In the genomic region with DNA sequence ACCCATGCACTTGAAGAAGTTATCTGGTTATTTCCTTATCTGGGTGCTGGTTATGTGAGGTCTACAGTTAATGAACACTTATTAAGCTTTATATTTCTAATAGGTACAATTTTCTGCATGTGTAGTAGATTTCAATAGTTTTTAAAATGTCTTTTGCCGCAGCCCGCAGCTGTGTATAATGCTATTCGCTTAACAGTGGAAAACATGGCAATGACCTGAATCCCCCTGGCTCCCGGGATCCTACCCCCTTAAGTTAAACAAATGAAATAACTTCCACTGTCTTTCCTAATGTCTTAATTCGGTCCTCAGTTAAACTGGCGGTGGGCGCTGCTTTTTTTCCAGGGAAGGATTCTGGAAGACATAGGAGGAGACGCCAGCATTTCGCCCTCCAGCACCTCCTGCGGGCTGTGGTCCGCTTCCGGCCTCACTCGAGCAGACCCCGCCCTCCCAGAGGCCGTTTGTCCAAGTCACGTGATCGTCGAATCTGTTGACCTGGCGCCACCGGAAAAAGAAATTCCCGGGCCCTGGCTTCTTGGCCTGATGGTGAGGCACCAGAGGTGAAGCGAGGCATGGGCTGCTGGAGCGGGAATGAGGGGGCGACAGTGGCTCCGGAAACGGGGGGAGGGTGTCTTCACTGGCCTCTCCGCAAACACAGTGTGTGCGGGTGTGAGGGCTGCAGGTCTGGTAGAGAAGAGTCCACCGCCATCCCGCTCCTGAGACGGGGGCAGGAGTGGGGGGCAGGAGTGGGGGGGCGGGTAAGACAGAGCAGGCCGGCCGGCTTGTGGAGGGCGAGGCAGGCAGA, we compare ENCODE assay signal across 1 cellular context.
TF ChIP-seq lines count a peak whose summit lies in the region.

No MANE protein-coding gene starts in this region.

TF ChIP-seq in GM12878, 131 proteins besides CTCF, POLR2A, EP300 and RAD21 (continued from another document and continues in another):
- TF ChIP-seq, protein P1, sequence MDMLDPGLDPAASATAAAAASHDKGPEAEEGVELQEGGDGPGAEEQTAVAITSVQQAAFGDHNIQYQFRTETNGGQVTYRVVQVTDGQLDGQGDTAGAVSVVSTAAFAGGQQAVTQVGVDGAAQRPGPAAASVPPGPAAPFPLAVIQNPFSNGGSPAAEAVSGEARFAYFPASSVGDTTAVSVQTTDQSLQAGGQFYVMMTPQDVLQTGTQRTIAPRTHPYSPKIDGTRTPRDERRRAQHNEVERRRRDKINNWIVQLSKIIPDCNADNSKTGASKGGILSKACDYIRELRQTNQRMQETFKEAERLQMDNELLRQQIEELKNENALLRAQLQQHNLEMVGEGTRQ (IDR thresholded peaks at IDR 0.05; ENCODE audit: borderline replicate concordance, low read depth, low read length): peak; percentile 52
- TF ChIP-seq CHD4 (IDR thresholded peaks at IDR 0.05): no peak
- TF ChIP-seq MEF2A (IDR thresholded peaks at IDR 0.05; ENCODE audit: insufficient read depth, low read depth, low read length): no peak
- TF ChIP-seq SMARCA5 (IDR thresholded peaks at IDR 0.05): no peak
- peak; percentile 80; the same call in 1 of the 2 replicates for TF ChIP-seq ZBTB4 (CRISPR knock-in tag; IDR thresholded peaks at IDR 0.05)
- TF ChIP-seq, protein P2, sequence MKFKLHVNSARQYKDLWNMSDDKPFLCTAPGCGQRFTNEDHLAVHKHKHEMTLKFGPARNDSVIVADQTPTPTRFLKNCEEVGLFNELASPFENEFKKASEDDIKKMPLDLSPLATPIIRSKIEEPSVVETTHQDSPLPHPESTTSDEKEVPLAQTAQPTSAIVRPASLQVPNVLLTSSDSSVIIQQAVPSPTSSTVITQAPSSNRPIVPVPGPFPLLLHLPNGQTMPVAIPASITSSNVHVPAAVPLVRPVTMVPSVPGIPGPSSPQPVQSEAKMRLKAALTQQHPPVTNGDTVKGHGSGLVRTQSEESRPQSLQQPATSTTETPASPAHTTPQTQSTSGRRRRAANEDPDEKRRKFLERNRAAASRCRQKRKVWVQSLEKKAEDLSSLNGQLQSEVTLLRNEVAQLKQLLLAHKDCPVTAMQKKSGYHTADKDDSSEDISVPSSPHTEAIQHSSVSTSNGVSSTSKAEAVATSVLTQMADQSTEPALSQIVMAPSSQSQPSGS (IDR thresholded peaks at IDR 0.05; ENCODE audit: low read length): no peak
- peak; percentile 25; the same call in 1 of the 3 replicates for TF ChIP-seq POU2F2 (IDR thresholded peaks at IDR 0.05; ENCODE audit: borderline replicate concordance, low read depth, low read length)
- TF ChIP-seq SREBF2 (IDR thresholded peaks at IDR 0.05; ENCODE audit: low read length): no peak
- 0 out of 2 replicates have a peak, but pooled peaks have one; percentile 36 for TF ChIP-seq PML (IDR thresholded peaks at IDR 0.05; ENCODE audit: low read length)
- no peak for TF ChIP-seq RELA (IDR thresholded peaks at IDR 0.05; ENCODE audit: borderline replicate concordance, partially characterized antibody)
- TF ChIP-seq, protein P3, sequence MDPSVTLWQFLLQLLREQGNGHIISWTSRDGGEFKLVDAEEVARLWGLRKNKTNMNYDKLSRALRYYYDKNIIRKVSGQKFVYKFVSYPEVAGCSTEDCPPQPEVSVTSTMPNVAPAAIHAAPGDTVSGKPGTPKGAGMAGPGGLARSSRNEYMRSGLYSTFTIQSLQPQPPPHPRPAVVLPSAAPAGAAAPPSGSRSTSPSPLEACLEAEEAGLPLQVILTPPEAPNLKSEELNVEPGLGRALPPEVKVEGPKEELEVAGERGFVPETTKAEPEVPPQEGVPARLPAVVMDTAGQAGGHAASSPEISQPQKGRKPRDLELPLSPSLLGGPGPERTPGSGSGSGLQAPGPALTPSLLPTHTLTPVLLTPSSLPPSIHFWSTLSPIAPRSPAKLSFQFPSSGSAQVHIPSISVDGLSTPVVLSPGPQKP (IDR thresholded peaks at IDR 0.05; ENCODE audit: low read depth, low read length): peak; percentile 22; the same call in 1 of the 2 replicates
- peak; percentile 47; the same call in 1 of the 2 replicates for TF ChIP-seq CBFB (IDR thresholded peaks at IDR 0.05; ENCODE audit: low read depth)
- TF ChIP-seq RELB (IDR thresholded peaks at IDR 0.05; ENCODE audit: low read depth): peak; percentile 55; the same call in 1 of the 2 replicates
- TF ChIP-seq STAT1 (conservative IDR thresholded peaks at IDR 0.05): no peak
- peak; percentile 41; the same call in 1 of the 2 replicates for TF ChIP-seq NR2C1 (IDR thresholded peaks at IDR 0.05)
- no peak for TF ChIP-seq ZNF24 (IDR thresholded peaks at IDR 0.05)
- peak; percentile 52; the same call in 1 of the 2 replicates for TF ChIP-seq ATF3 (IDR thresholded peaks at IDR 0.05; ENCODE audit: borderline replicate concordance, extremely low read depth, low read depth, low read length)
- TF ChIP-seq MYB (IDR thresholded peaks at IDR 0.05; ENCODE audit: borderline replicate concordance, low read depth, low read length): no peak
- TF ChIP-seq, protein P4, sequence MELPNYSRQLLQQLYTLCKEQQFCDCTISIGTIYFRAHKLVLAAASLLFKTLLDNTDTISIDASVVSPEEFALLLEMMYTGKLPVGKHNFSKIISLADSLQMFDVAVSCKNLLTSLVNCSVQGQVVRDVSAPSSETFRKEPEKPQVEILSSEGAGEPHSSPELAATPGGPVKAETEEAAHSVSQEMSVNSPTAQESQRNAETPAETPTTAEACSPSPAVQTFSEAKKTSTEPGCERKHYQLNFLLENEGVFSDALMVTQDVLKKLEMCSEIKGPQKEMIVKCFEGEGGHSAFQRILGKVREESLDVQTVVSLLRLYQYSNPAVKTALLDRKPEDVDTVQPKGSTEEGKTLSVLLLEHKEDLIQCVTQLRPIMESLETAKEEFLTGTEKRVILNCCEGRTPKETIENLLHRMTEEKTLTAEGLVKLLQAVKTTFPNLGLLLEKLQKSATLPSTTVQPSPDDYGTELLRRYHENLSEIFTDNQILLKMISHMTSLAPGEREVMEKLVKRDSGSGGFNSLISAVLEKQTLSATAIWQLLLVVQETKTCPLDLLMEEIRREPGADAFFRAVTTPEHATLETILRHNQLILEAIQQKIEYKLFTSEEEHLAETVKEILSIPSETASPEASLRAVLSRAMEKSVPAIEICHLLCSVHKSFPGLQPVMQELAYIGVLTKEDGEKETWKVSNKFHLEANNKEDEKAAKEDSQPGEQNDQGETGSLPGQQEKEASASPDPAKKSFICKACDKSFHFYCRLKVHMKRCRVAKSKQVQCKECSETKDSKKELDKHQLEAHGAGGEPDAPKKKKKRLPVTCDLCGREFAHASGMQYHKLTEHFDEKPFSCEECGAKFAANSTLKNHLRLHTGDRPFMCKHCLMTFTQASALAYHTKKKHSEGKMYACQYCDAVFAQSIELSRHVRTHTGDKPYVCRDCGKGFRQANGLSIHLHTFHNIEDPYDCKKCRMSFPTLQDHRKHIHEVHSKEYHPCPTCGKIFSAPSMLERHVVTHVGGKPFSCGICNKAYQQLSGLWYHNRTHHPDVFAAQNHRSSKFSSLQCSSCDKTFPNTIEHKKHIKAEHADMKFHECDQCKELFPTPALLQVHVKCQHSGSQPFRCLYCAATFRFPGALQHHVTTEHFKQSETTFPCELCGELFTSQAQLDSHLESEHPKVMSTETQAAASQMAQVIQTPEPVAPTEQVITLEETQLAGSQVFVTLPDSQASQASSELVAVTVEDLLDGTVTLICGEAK (IDR thresholded peaks at IDR 0.05; ENCODE audit: borderline replicate concordance): no peak; the same call in 1 of the 2 replicates
- TF ChIP-seq PAX5 (IDR thresholded peaks at IDR 0.05; ENCODE audit: borderline replicate concordance, low read depth, low read length): no peak
- peak; percentile 80; the same call in 1 of the 2 replicates for TF ChIP-seq IKZF1 (conservative IDR thresholded peaks at IDR 0.05)
- TF ChIP-seq SKIL (IDR thresholded peaks at IDR 0.05; ENCODE audit: low read depth, poor library complexity, severe bottlenecking): peak; percentile 6
- 0 out of 2 replicates have a peak, but pooled peaks have one; percentile 36 for TF ChIP-seq DPF2 (IDR thresholded peaks at IDR 0.05)
- TF ChIP-seq BHLHE40 (IDR thresholded peaks at IDR 0.05; ENCODE audit: borderline replicate concordance in 1 of 2, low read depth in 2 of 2, low read length in 1 of 2): peak; percentile 80 to 95
- no peak for TF ChIP-seq NR2C2 (IDR thresholded peaks at IDR 0.05; ENCODE audit: borderline replicate concordance, control insufficient read depth, insufficient read length, low read depth)
- TF ChIP-seq TCF12 (IDR thresholded peaks at IDR 0.05; ENCODE audit: low read depth, low read length): no peak
- TF ChIP-seq EED (IDR thresholded peaks at IDR 0.05; ENCODE audit: low read depth): 0 out of 2 replicates have a peak, but pooled peaks have one; percentile 53
- no peak for TF ChIP-seq MTA3 (IDR thresholded peaks at IDR 0.05; ENCODE audit: borderline replicate concordance, low read length)
- TF ChIP-seq ZNF622 (IDR thresholded peaks at IDR 0.05): no peak
- TF ChIP-seq, protein P5, sequence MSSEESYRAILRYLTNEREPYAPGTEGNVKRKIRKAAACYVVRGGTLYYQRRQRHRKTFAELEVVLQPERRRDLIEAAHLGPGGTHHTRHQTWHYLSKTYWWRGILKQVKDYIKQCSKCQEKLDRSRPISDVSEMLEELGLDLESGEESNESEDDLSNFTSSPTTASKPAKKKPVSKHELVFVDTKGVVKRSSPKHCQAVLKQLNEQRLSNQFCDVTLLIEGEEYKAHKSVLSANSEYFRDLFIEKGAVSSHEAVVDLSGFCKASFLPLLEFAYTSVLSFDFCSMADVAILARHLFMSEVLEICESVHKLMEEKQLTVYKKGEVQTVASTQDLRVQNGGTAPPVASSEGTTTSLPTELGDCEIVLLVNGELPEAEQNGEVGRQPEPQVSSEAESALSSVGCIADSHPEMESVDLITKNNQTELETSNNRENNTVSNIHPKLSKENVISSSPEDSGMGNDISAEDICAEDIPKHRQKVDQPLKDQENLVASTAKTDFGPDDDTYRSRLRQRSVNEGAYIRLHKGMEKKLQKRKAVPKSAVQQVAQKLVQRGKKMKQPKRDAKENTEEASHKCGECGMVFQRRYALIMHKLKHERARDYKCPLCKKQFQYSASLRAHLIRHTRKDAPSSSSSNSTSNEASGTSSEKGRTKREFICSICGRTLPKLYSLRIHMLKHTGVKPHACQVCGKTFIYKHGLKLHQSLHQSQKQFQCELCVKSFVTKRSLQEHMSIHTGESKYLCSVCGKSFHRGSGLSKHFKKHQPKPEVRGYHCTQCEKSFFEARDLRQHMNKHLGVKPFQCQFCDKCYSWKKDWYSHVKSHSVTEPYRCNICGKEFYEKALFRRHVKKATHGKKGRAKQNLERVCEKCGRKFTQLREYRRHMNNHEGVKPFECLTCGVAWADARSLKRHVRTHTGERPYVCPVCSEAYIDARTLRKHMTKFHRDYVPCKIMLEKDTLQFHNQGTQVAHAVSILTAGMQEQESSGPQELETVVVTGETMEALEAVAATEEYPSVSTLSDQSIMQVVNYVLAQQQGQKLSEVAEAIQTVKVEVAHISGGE (CRISPR knock-in tag; IDR thresholded peaks at IDR 0.05): peak; percentile 55; the same call in 1 of the 2 replicates
- peak; percentile 63 to 74; a peak in 3 of 4 replicates for TF ChIP-seq IKZF2 (IDR thresholded peaks at IDR 0.05)
- peak; percentile 99 for TF ChIP-seq RAD51 (IDR thresholded peaks at IDR 0.05)
- 0 out of 2 replicates have a peak, but pooled peaks have one; percentile 26 for TF ChIP-seq NR2F1 (conservative IDR thresholded peaks at IDR 0.05)
- TF ChIP-seq CREB1 (IDR thresholded peaks at IDR 0.05; ENCODE audit: low read depth): 0 out of 2 replicates have a peak, but pooled peaks have one; percentile 19
- TF ChIP-seq YY1 (IDR thresholded peaks at IDR 0.05; ENCODE audit: low read depth, low read length): peak; percentile 31; the same call in 1 of the 2 replicates
